32 cellular contexts compared by ENCODE assay signal in genomic region chr6:31091680-31092079, GRCh38. TPM values are rescaled to one million over a fixed set of nuclear protein-coding genes. Genes with fewer than 3 reads are reported as not detected.
"Had no signal": no experiment of that assay in that cellular context is flagged by ENCODE, and none has a peak within 500 bp of the region (broad histone marks: within the 10 kb centered on the region; RNA-seq: fewer than 3 reads in every experiment).

No MANE protein-coding gene starts in this region.

- H3K27ac Mint-ChIP-seq: dendritic cell treated with granulocyte-macrophage colony-stimulating factor and Interleukin-4, amounts not matched to agents 40 ng/mL and 50 ng/mL, for 4 days; nephron progenitor cell; stimulated activated naive B cell treated with anti-CD40 and anti-IgM and Interleukin-4, amounts not matched to agents 10 μg/mL and 1 μg/mL and 100 μg/mL, for 72 hours; stimulated activated naive CD8-positive, alpha-beta T cell treated with anti-CD3 and anti-CD28 coated beads, Interleukin-15, Interleukin-2, amounts not matched to agents 100 ng/mL and 50 ng/mL, for 24 hours had no signal

- DNase-seq: effector memory CD4-positive, alpha-beta T cell; foreskin keratinocyte; heart left ventricle; kidney; left lung; mesendoderm; midbrain; naive thymus-derived CD8-positive, alpha-beta T cell; nephron progenitor cell; nucleus accumbens; right cardiac atrium; stimulated activated CD4-positive, alpha-beta T cell treated with anti-CD3 and anti-CD28 coated beads, Interleukin-15, amount 100 ng/mL, for 24 hours; stimulated activated CD4-positive, alpha-beta T cell treated with anti-CD3 and anti-CD28 coated beads, Interleukin-2, amount 100 ng/mL, for 48 hours; stimulated activated naive B cell treated with anti-CD40 and anti-IgM and Interleukin-4, amounts not matched to agents 10 μg/mL and 1 μg/mL and 100 μg/mL, for 72 hours; upper lobe of right lung; uterus had no signal

- H3K4me3 ChIP-seq: esophagus muscularis mucosa, gastroesophageal sphincter, heart left ventricle, hepatocyte, left lung, prostate gland, skin epidermis, thoracic aorta, tibial nerve, upper lobe of right lung, uterus had no signal

- H3K36me3 ChIP-seq: esophagus muscularis mucosa, gastroesophageal sphincter, heart left ventricle, left lung, prostate gland, thoracic aorta, tibial nerve, upper lobe of right lung, uterus had no signal

- H3K4me2 ChIP-seq: hepatocyte had no signal

- ATAC-seq: foreskin keratinocyte; gastroesophageal sphincter; heart left ventricle; left lung; naive thymus-derived CD8-positive, alpha-beta T cell; right cardiac atrium; stimulated activated naive B cell treated with anti-CD40 and anti-IgM and Interleukin-4, amounts not matched to agents 10 μg/mL and 1 μg/mL and 100 μg/mL, for 72 hours; upper lobe of right lung had no signal

- H3K4me3 Mint-ChIP-seq: dendritic cell treated with granulocyte-macrophage colony-stimulating factor and Interleukin-4, amounts not matched to agents 40 ng/mL and 50 ng/mL, for 4 days; naive thymus-derived CD8-positive, alpha-beta T cell; nephron progenitor cell; stimulated activated naive B cell treated with anti-CD40 and anti-IgM and Interleukin-4, amounts not matched to agents 10 μg/mL and 1 μg/mL and 100 μg/mL, for 72 hours; stimulated activated naive CD8-positive, alpha-beta T cell treated with anti-CD3 and anti-CD28 coated beads, Interleukin-15, Interleukin-2, amounts not matched to agents 100 ng/mL and 50 ng/mL, for 24 hours had no signal

- H3K36me3 Mint-ChIP-seq: naive thymus-derived CD8-positive, alpha-beta T cell; stimulated activated naive B cell treated with anti-CD40 and anti-IgM and Interleukin-4, amounts not matched to agents 10 μg/mL and 1 μg/mL and 100 μg/mL, for 72 hours had no signal

- H3K9me3 Mint-ChIP-seq: dendritic cell treated with granulocyte-macrophage colony-stimulating factor and Interleukin-4, amounts not matched to agents 40 ng/mL and 50 ng/mL, for 4 days; naive thymus-derived CD8-positive, alpha-beta T cell; nephron progenitor cell; stimulated activated naive B cell treated with anti-CD40 and anti-IgM and Interleukin-4, amounts not matched to agents 10 μg/mL and 1 μg/mL and 100 μg/mL, for 72 hours; stimulated activated naive CD8-positive, alpha-beta T cell treated with anti-CD3 and anti-CD28 coated beads, Interleukin-15, Interleukin-2, amounts not matched to agents 100 ng/mL and 50 ng/mL, for 24 hours had no signal

- H3K27me3 ChIP-seq: esophagus muscularis mucosa, foreskin keratinocyte, gastroesophageal sphincter, hepatocyte, left lung, tibial nerve, upper lobe of right lung, uterus had no signal

- H3K27ac ChIP-seq: esophagus muscularis mucosa, foreskin keratinocyte, gastroesophageal sphincter, hepatocyte, left lung, prostate gland, skin epidermis, thoracic aorta, tibial nerve, upper lobe of right lung, uterus had no signal

- H3K4me1 ChIP-seq: prostate gland, uterus had no signal

- H3K79me2 ChIP-seq: hepatocyte had no signal

- H2AFZ ChIP-seq: hepatocyte had no signal

- H3K27me3 Mint-ChIP-seq: stimulated activated naive CD8-positive, alpha-beta T cell treated with anti-CD3 and anti-CD28 coated beads, Interleukin-15, Interleukin-2, amounts not matched to agents 100 ng/mL and 50 ng/mL, for 24 hours had no signal

- H3K9me3 ChIP-seq: esophagus muscularis mucosa, gastroesophageal sphincter, heart left ventricle, left lung, prostate gland, thoracic aorta, tibial nerve, upper lobe of right lung, uterus had no signal

RNA-seq across cellular contexts. Expression of gene C6orf15, which starts 20.7 kb away (rescaled TPM):
- total RNA-seq: endothelial cell of umbilical vein; esophagus muscularis mucosa; fibroblast of lung; gastroesophageal sphincter; heart left ventricle; hepatocyte; kidney; left lung; lung microvascular endothelial cell; naive thymus-derived CD8-positive, alpha-beta T cell; osteocyte; renal cortical epithelial cell; right cardiac atrium; thoracic aorta; tibial nerve; upper lobe of right lung had no signal
- polyA plus RNA-seq: endothelial cell of umbilical vein; fibroblast of lung; heart left ventricle; hepatocyte; naive thymus-derived CD8-positive, alpha-beta T cell; right cardiac atrium had no signal

RNA-seq across cellular contexts. Expression of gene PSORS1C1, which starts 22.9 kb away (rescaled TPM):
- total RNA-seq: naive thymus-derived CD8-positive, alpha-beta T cell had no signal
- polyA plus RNA-seq: naive thymus-derived CD8-positive, alpha-beta T cell had no signal

RNA-seq across cellular contexts. Expression of gene CDSN, which starts 28.6 kb away (rescaled TPM):
- total RNA-seq: endothelial cell of umbilical vein; epithelial cell of proximal tubule; esophagus muscularis mucosa; fibroblast of lung; gastroesophageal sphincter; hepatocyte; lung microvascular endothelial cell; myocyte; naive thymus-derived CD8-positive, alpha-beta T cell; osteocyte; tibial nerve; upper lobe of right lung had no signal
- polyA plus RNA-seq: endothelial cell of umbilical vein; fibroblast of lung; hepatocyte; naive thymus-derived CD8-positive, alpha-beta T cell had no signal

RNA-seq across cellular contexts. Expression of gene PSORS1C2, which starts 47.2 kb away (rescaled TPM):
- total RNA-seq: endothelial cell of umbilical vein; epithelial cell of proximal tubule; esophagus muscularis mucosa; fibroblast of lung; foreskin keratinocyte; gastroesophageal sphincter; heart left ventricle; hepatocyte; kidney; left lung; lung microvascular endothelial cell; myocyte; naive thymus-derived CD8-positive, alpha-beta T cell; osteocyte; prostate gland; renal cortical epithelial cell; right cardiac atrium; thoracic aorta; tibial nerve; upper lobe of right lung; uterus had no signal
- polyA plus RNA-seq: endothelial cell of umbilical vein; fibroblast of lung; foreskin keratinocyte; heart left ventricle; hepatocyte; naive thymus-derived CD8-positive, alpha-beta T cell; right cardiac atrium had no signal
